ENCODE assay signal across 19 cellular contexts in the genomic region with DNA sequence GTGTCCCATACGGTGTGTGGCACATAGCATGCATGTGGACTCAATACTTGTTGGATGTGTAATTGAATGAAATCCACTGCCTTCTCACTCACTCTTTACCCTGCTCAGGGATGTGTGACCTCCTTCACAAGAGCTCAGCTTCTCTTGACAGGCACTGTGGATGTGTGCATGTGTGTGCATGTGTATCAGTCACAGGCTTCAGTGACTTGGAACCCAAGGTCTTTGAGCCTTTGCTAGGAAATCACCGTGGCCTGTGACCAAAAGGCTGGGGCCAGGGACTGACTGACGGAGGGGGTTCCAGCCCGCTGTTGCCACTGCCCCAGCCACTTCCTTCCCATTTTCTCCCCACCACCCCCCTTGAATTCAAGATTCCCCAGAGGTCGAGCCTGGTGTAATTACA.
"Had no signal": no experiment of that assay in that cellular context is flagged by ENCODE, and none has a peak within 500 bp of the region (broad histone marks: within the 10 kb centered on the region; RNA-seq: fewer than 3 reads in every experiment).

No MANE protein-coding gene starts in this region.

- H3K9me3 Mint-ChIP-seq: activated naive CD4-positive, alpha-beta T cell treated with anti-CD3 and anti-CD28 coated beads, Interleukin-2, amount 50 U/mL, for 24 hours had no signal

- H3K27ac Mint-ChIP-seq: activated naive CD4-positive, alpha-beta T cell treated with anti-CD3 and anti-CD28 coated beads, Interleukin-2, amount 50 U/mL, for 24 hours; progenitor cell of endocrine pancreas had no signal

- H3K36me3 Mint-ChIP-seq: activated naive CD4-positive, alpha-beta T cell treated with anti-CD3 and anti-CD28 coated beads, Interleukin-2, amount 50 U/mL, for 24 hours; neural progenitor cell had no signal

- ATAC-seq: left lung, right cardiac atrium had no signal

- H3K4me1 Mint-ChIP-seq: activated naive CD4-positive, alpha-beta T cell treated with anti-CD3 and anti-CD28 coated beads, Interleukin-2, amount 50 U/mL, for 24 hours had no signal

- DNase-seq: activated CD4-positive, alpha-beta T cell treated with anti-CD3 and anti-CD28 coated beads, Interleukin-2, amount 50 U/mL, for 1 hour; activated CD4-positive, CD25-positive, alpha-beta regulatory T cell treated with anti-CD3 and anti-CD28 coated beads, Interleukin-2, amount 50 U/mL, for 72 hours; activated CD8-positive, alpha-beta memory T cell treated with anti-CD3 and anti-CD28 coated beads for 24 hours; activated CD8-positive, alpha-beta memory T cell treated with anti-CD3 and anti-CD28 coated beads, Interleukin-2, amount 50 U/mL, for 48 hours; activated gamma-delta T cell; activated T-cell treated with anti-CD3 and anti-CD28 coated beads, Interleukin-2, amount 50 U/mL, for 48 hours; cortex of kidney; erythroblast; hypothalamus; islet precursor cell; left lung; stimulated activated CD4-positive, alpha-beta T cell treated with anti-CD3 and anti-CD28 coated beads, Interleukin-15, amount 100 ng/mL, for 24 hours; stimulated activated CD4-positive, alpha-beta T cell treated with anti-CD3 and anti-CD28 coated beads, Interleukin-2, amount 100 ng/mL, for 48 hours; stomach; trophoblast cell had no signal

- H3K4me3 Mint-ChIP-seq: activated naive CD4-positive, alpha-beta T cell treated with anti-CD3 and anti-CD28 coated beads, Interleukin-2, amount 50 U/mL, for 24 hours had no signal
